ENCODE assay signal across 26 cellular contexts in genomic region chr4:169031392-169031791, GRCh38.
"Had no signal": no experiment of that assay in that cellular context is flagged by ENCODE, and none has a peak within 500 bp of the region (broad histone marks: within the 10 kb centered on the region; RNA-seq: fewer than 3 reads in every experiment).

No MANE protein-coding gene starts in this region.

- H3K4me1 Mint-ChIP-seq: naive B cell; neural crest cell; stimulated activated effector memory CD8-positive, alpha-beta T cell treated with anti-CD3 and anti-CD28 coated beads, Interleukin-12 subunit alpha, Interleukin-12 subunit beta, amount 100 ng/mL, for 72 hours had no signal

- ATAC-seq: left colon; left ventricle myocardium superior; lower lobe of right lung; mucosa of descending colon; natural killer cell treated with Interleukin-12 subunit alpha and Interleukin-12 subunit beta and Interleukin-15 and Interleukin-18, amount 100 ng/mL, for 72 hours; stimulated activated effector memory CD8-positive, alpha-beta T cell treated with anti-CD3 and anti-CD28 coated beads, Interleukin-12 subunit alpha, Interleukin-12 subunit beta, amount 100 ng/mL, for 72 hours had no signal

- H3K4me1 ChIP-seq: heart right ventricle, lower lobe of right lung, prostate gland, right atrium auricular region, sigmoid colon, tibial nerve, upper lobe of left lung had no signal

- H3K27me3 ChIP-seq: esophagus squamous epithelium, right atrium auricular region, sigmoid colon, tibial nerve, upper lobe of left lung had no signal

- H3K36me3 Mint-ChIP-seq: naive B cell; natural killer cell treated with Interleukin-12 subunit alpha and Interleukin-12 subunit beta and Interleukin-15 and Interleukin-18, amount 100 ng/mL, for 72 hours; stimulated activated effector memory CD8-positive, alpha-beta T cell treated with anti-CD3 and anti-CD28 coated beads, Interleukin-12 subunit alpha, Interleukin-12 subunit beta, amount 100 ng/mL, for 72 hours had no signal

- H3K4me3 ChIP-seq: coronary artery, esophagus squamous epithelium, heart right ventricle, lower lobe of right lung, mucosa of descending colon, prostate gland, right atrium auricular region, sigmoid colon, thoracic aorta, tibial nerve, upper lobe of left lung had no signal

- H3K36me3 ChIP-seq: esophagus squamous epithelium, heart right ventricle, lower lobe of right lung, prostate gland, right atrium auricular region, sigmoid colon, thoracic aorta, tibial nerve, upper lobe of left lung had no signal

- H3K9me3 Mint-ChIP-seq: naive B cell; natural killer cell treated with Interleukin-12 subunit alpha and Interleukin-12 subunit beta and Interleukin-15 and Interleukin-18, amount 100 ng/mL, for 72 hours; stimulated activated effector memory CD8-positive, alpha-beta T cell treated with anti-CD3 and anti-CD28 coated beads, Interleukin-12 subunit alpha, Interleukin-12 subunit beta, amount 100 ng/mL, for 72 hours had no signal

- H3K4me3 Mint-ChIP-seq: naive B cell; natural killer cell treated with Interleukin-12 subunit alpha and Interleukin-12 subunit beta and Interleukin-15 and Interleukin-18, amount 100 ng/mL, for 72 hours; neural crest cell; stimulated activated effector memory CD8-positive, alpha-beta T cell treated with anti-CD3 and anti-CD28 coated beads, Interleukin-12 subunit alpha, Interleukin-12 subunit beta, amount 100 ng/mL, for 72 hours had no signal

- H3K27ac ChIP-seq: coronary artery, esophagus squamous epithelium, lower lobe of right lung, prostate gland, right atrium auricular region, sigmoid colon, thoracic aorta, tibial nerve, upper lobe of left lung had no signal

- H3K27ac Mint-ChIP-seq: natural killer cell treated with Interleukin-12 subunit alpha and Interleukin-12 subunit beta and Interleukin-15 and Interleukin-18, amount 100 ng/mL, for 72 hours; stimulated activated effector memory CD8-positive, alpha-beta T cell treated with anti-CD3 and anti-CD28 coated beads, Interleukin-12 subunit alpha, Interleukin-12 subunit beta, amount 100 ng/mL, for 72 hours had no signal

- DNase-seq: dermis blood vessel endothelial cell; effector memory CD4-positive, alpha-beta T cell; erythroblast; esophagus squamous epithelium; foreskin melanocyte; glutamatergic neuron; heart right ventricle; hippocampal formation; left colon; left ventricle myocardium superior; lower lobe of right lung; mucosa of descending colon; naive B cell; sigmoid colon; stimulated activated CD4-positive, alpha-beta T cell treated with anti-CD3 and anti-CD28 coated beads, Interleukin-2, amount 100 ng/mL, for 24 hours; stimulated activated CD4-positive, alpha-beta T cell treated with anti-CD3 and anti-CD28 coated beads, Interleukin-4, amount 100 ng/mL, for 24 hours; stimulated activated naive CD4-positive, alpha-beta T cell treated with Interleukin-2 at 50 U/mL for 16 hours had no signal

- H3K9me3 ChIP-seq: esophagus squamous epithelium, lower lobe of right lung, mucosa of descending colon, prostate gland, right atrium auricular region, sigmoid colon, thoracic aorta, tibial nerve, upper lobe of left lung had no signal
